In genomic region chr1:222892137-222892763, GRCh38 we compare ENCODE assay signal across 18 cellular contexts.
DNase-seq lines count a peak whose midpoint lies in the region; ATAC-seq and TF ChIP-seq lines count a peak whose summit lies in the region.
"Had no signal": no experiment of that assay in that cellular context is flagged by ENCODE, and none has a peak within 500 bp of the region (broad histone marks: within the 10 kb centered on the region; RNA-seq: fewer than 3 reads in every experiment).

No MANE protein-coding gene starts in this region.

- H3K36me3 ChIP-seq in brain microvascular endothelial cell (replicated peaks) = no peaks in the 10 kb centered on the region
- H3K36me3 ChIP-seq: neutrophil had no signal

- TF ChIP-seq POLR2A in erythroblast (IDR thresholded peaks at IDR 0.05; ENCODE audit: low read length) = no peak

- no peak for TF ChIP-seq CTCF in brain microvascular endothelial cell (IDR thresholded peaks at IDR 0.05; ENCODE audit: low read depth, low read length, missing control alignments)
- TF ChIP-seq CTCF in retinal pigment epithelial cell (conservative IDR thresholded peaks at IDR 0.05; ENCODE audit: low read depth, low read length) = no peak

- H3K4me3 ChIP-seq in brain microvascular endothelial cell (ENCODE audit: low read depth, low read length) = no peak overlapping the region
- H3K4me3 ChIP-seq in retinal pigment epithelial cell (ENCODE audit: low read length) = no peak overlapping the region

- H3K27ac Mint-ChIP-seq in stimulated activated memory B cell treated with anti-CD40 and anti-IgM and Interleukin-4, amounts not matched to agents 10 μg/mL and 1 μg/mL and 100 μg/mL, for 72 hours = no peak overlapping the region
- H3K27ac Mint-ChIP-seq: activated CD4-positive, alpha-beta T cell treated with anti-CD3 and anti-CD28 coated beads for 36 hours; activated naive CD4-positive, alpha-beta T cell treated with anti-CD3 and anti-CD28 coated beads, Interleukin-2, amount 50 U/mL, for 24 hours; memory B cell; T-helper 2 cell treated with Interferon-gamma antibody and Interleukin-4, amounts not matched to agents 5 μg/mL and 100 μg/mL, for 36 hours had no signal

- peaks cover 14% of the 10 kb centered on the region for H3K4me1 Mint-ChIP-seq in stimulated activated memory B cell treated with anti-CD40 and anti-IgM and Interleukin-4, amounts not matched to agents 10 μg/mL and 1 μg/mL and 100 μg/mL, for 72 hours

- peak overlapping the region; percentile 86 for H3K27ac ChIP-seq in brain microvascular endothelial cell
- H3K27ac ChIP-seq: neutrophil, RWPE1 had no signal

- H3K4me3 Mint-ChIP-seq in stimulated activated memory B cell treated with anti-CD40 and anti-IgM and Interleukin-4, amounts not matched to agents 10 μg/mL and 1 μg/mL and 100 μg/mL, for 72 hours = no peak overlapping the region
- H3K4me3 Mint-ChIP-seq: activated CD4-positive, alpha-beta T cell treated with anti-CD3 and anti-CD28 coated beads for 36 hours; activated naive CD4-positive, alpha-beta T cell treated with anti-CD3 and anti-CD28 coated beads, Interleukin-2, amount 50 U/mL, for 24 hours; memory B cell; T-helper 2 cell treated with Interferon-gamma antibody and Interleukin-4, amounts not matched to agents 5 μg/mL and 100 μg/mL, for 36 hours had no signal

- no peaks in the 10 kb centered on the region for H3K36me3 Mint-ChIP-seq in stimulated activated memory B cell treated with anti-CD40 and anti-IgM and Interleukin-4, amounts not matched to agents 10 μg/mL and 1 μg/mL and 100 μg/mL, for 72 hours

- no peaks in the 10 kb centered on the region for H3K27me3 Mint-ChIP-seq in stimulated activated memory B cell treated with anti-CD40 and anti-IgM and Interleukin-4, amounts not matched to agents 10 μg/mL and 1 μg/mL and 100 μg/mL, for 72 hours
- H3K27me3 Mint-ChIP-seq: activated CD4-positive, alpha-beta T cell treated with anti-CD3 and anti-CD28 coated beads for 36 hours; activated naive CD4-positive, alpha-beta T cell treated with anti-CD3 and anti-CD28 coated beads, Interleukin-2, amount 50 U/mL, for 24 hours; memory B cell had no signal

- no peaks in the 10 kb centered on the region for H3K9me3 Mint-ChIP-seq in stimulated activated memory B cell treated with anti-CD40 and anti-IgM and Interleukin-4, amounts not matched to agents 10 μg/mL and 1 μg/mL and 100 μg/mL, for 72 hours
- H3K9me3 Mint-ChIP-seq: activated naive CD4-positive, alpha-beta T cell treated with anti-CD3 and anti-CD28 coated beads, Interleukin-2, amount 50 U/mL, for 24 hours; memory B cell; T-helper 2 cell treated with Interferon-gamma antibody and Interleukin-4, amounts not matched to agents 5 μg/mL and 100 μg/mL, for 36 hours had no signal

- in situ Hi-C loops in brain microvascular endothelial cell (cut with HindIII; ENCODE audit: low pct_ligation_motif_present, low sequenced_read_pairs) = no loop called here

- no peak for ATAC-seq in stimulated activated memory B cell treated with anti-CD40 and anti-IgM and Interleukin-4, amounts not matched to agents 10 μg/mL and 1 μg/mL and 100 μg/mL, for 72 hours
- no peak for ATAC-seq in GM21529 (IDR thresholded peaks at IDR 0.05; ENCODE audit: unreplicated experiment)

- no peaks in the 10 kb centered on the region for H3K27me3 ChIP-seq in brain microvascular endothelial cell (replicated peaks)
- H3K27me3 ChIP-seq: neutrophil had no signal

- DNase-seq in HT1080 (ENCODE audit: low read depth) (peak; percentile 77), brain microvascular endothelial cell (peak; percentile 92), hepatic stellate cell (ENCODE audit: low spot score) (peak; percentile 60), retinal pigment epithelial cell (ENCODE audit: low read depth) (peak; percentile 85), erythroblast (lab: John Stamatoyannopoulos, UW) (no peak)
- no peak for DNase-seq in activated effector memory CD4-positive, alpha-beta T cell treated with Interleukin-2 at 50 U/mL for 16 hours
- DNase-seq: activated CD4-positive, alpha-beta T cell treated with anti-CD3 and anti-CD28 coated beads for 36 hours; activated CD8-positive, alpha-beta memory T cell treated with anti-CD3 and anti-CD28 coated beads, Interleukin-2, amount 50 U/mL, for 48 hours; cerebellar nuclear complex; DMS53; NCI-H82 had no signal

Comparison
In these comparisons a context has a peak if more than half of its experiments do, and no peak if none do; other contexts are left out.
1. DNase-seq: peak in HT1080 (single experiment), brain microvascular endothelial cell (single experiment), hepatic stellate cell (single experiment) and retinal pigment epithelial cell (single experiment); none in activated effector memory CD4-positive, alpha-beta T cell treated with Interleukin-2 at 50 U/mL for 16 hours (single experiment) and erythroblast (0 of 2).